ENCODE assay signal across 29 cellular contexts in genomic region chrX:112636288-112636687, GRCh38. TPM values are rescaled to one million over a fixed set of nuclear protein-coding genes. Genes with fewer than 3 reads are reported as not detected.
DNase-seq lines count a peak whose midpoint lies in the region; ATAC-seq and TF ChIP-seq lines count a peak whose summit lies in the region.
"Had no signal": no experiment of that assay in that cellular context is flagged by ENCODE, and none has a peak within 500 bp of the region (broad histone marks: within the 10 kb centered on the region; RNA-seq: fewer than 3 reads in every experiment).

No MANE protein-coding gene starts in this region.

- H3K36me3 ChIP-seq in osteoblast (ENCODE audit: insufficient read depth, low read length) (no peaks in the 10 kb centered on the region), heart right ventricle (no peaks in the 10 kb centered on the region)
- H3K36me3 ChIP-seq: adrenal gland, cardiac muscle cell, lower lobe of right lung, neural progenitor cell, Peyer's patch, right lobe of liver had no signal

- no peak overlapping the region for H2AFZ ChIP-seq in osteoblast (ENCODE audit: low read length)
- H2AFZ ChIP-seq: neural progenitor cell had no signal

- peak overlapping the region; percentile 33 for H3K4me2 ChIP-seq in osteoblast (ENCODE audit: insufficient read depth, low read length)
- H3K4me2 ChIP-seq: neural progenitor cell had no signal

- H3K4me1 ChIP-seq in osteoblast (ENCODE audit: insufficient read depth, low read length) (peaks cover 20% of the 10 kb centered on the region), heart right ventricle (no peaks in the 10 kb centered on the region)
- H3K4me1 ChIP-seq: adrenal gland, lower lobe of right lung, neural progenitor cell, Peyer's patch, right lobe of liver had no signal

- ATAC-seq in SK-N-SH treated with all-trans-retinoic acid at 6 μM for 48 hours, result peak; percentile 51; the same call in 2 of the 3 replicates
- no peak for ATAC-seq in HG03045 (IDR thresholded peaks at IDR 0.05; ENCODE audit: unreplicated experiment)
- ATAC-seq in heart right ventricle, result no peak
- no peak for ATAC-seq in HG02588 (IDR thresholded peaks at IDR 0.05; ENCODE audit: unreplicated experiment)
- ATAC-seq: esophagus mucosa; lower lobe of right lung; right lobe of liver; stimulated activated memory B cell treated with anti-CD40 and anti-IgM and Interleukin-4, amounts not matched to agents 10 μg/mL and 1 μg/mL and 100 μg/mL, for 72 hours had no signal

- peak overlapping the region; percentile 48 for H3K27ac ChIP-seq in osteoblast (ENCODE audit: low read depth, low read length)
- H3K27ac ChIP-seq in heart right ventricle, result no peak overlapping the region
- H3K27ac ChIP-seq: adrenal gland, cardiac muscle cell, lower lobe of right lung, neural progenitor cell, Peyer's patch, right lobe of liver had no signal

- intact Hi-C loops in heart right ventricle (cut with DNase I), result loop anchor here in 2 of 10 donors (10.0 kb wide), 2 partner anchors 761 to 771 kb away; partner anchors contain the start of gene TRPC5OS (in 1 of the 2)

- peak; percentile 3 for DNase-seq in ELR (ENCODE audit: low read depth)
- peak; percentile 42 for DNase-seq in fibroblast of gingiva (ENCODE audit: low read depth)
- DNase-seq in osteoblast (ENCODE audit: insufficient read length, low spot score, missing footprints), result no peak
- no peak for DNase-seq in heart right ventricle
- no peak for DNase-seq in NCI-H1048 (lab: John Stamatoyannopoulos, UW)
- DNase-seq: activated CD4-positive, alpha-beta T cell treated with anti-CD3 and anti-CD28 coated beads, Interleukin-2, amount 50 U/mL, for 4 hours; activated naive CD4-positive, alpha-beta T cell treated with Interleukin-2 at 50 U/mL for 16 hours; adrenal gland; DND-41; endodermal cell; glutamatergic neuron; Kasumi-1; lower lobe of right lung; NCI-H187; NCI-H524 treated with DMSO at 0.1 percent for 48 hours; Peyer's patch; posterior cingulate gyrus; right lobe of liver; SIG-M5; stimulated activated CD4-positive, alpha-beta T cell treated with anti-CD3 and anti-CD28 coated beads, Interleukin-4, amount 100 ng/mL, for 4 hours; substantia nigra had no signal

- H3K79me2 ChIP-seq in osteoblast (ENCODE audit: insufficient read depth, low read length), result no peaks in the 10 kb centered on the region

- no peak overlapping the region for H3K4me3 ChIP-seq in osteoblast (ENCODE audit: insufficient read depth, low read length)
- no peak overlapping the region for H3K4me3 ChIP-seq in heart right ventricle
- H3K4me3 ChIP-seq: adrenal gland, cardiac muscle cell, lower lobe of right lung, neural progenitor cell, Peyer's patch, right lobe of liver had no signal

- WGBS in heart right ventricle, 2 donors, result 76% methylated on average over 4 of the region's 4 CpGs

- H3K27me3 ChIP-seq in osteoblast (ENCODE audit: insufficient read depth, low read length) (peaks cover 16% of the 10 kb centered on the region), heart right ventricle (peaks cover 0 to 26% (median 0%) of the 10 kb centered on the region in 7 donors)
- H3K27me3 ChIP-seq: cardiac muscle cell, neural progenitor cell, Peyer's patch, right lobe of liver had no signal

- H3K9me3 ChIP-seq in osteoblast (ENCODE audit: low read depth, low read length), result no peaks in the 10 kb centered on the region
- no peaks in the 10 kb centered on the region for H3K9me3 ChIP-seq in heart right ventricle
- H3K9me3 ChIP-seq: adrenal gland, lower lobe of right lung, Peyer's patch, right lobe of liver had no signal

- TF ChIP-seq CTCF in osteoblast (IDR thresholded peaks at IDR 0.05; ENCODE audit: extremely low read depth, low read depth, low read length) (no peak), heart right ventricle (IDR thresholded peaks at IDR 0.05) (no peak)

- no peaks in the 10 kb centered on the region for H4K20me1 ChIP-seq in osteoblast (ENCODE audit: insufficient read depth, low read length)

TF ChIP-seq in SK-N-SH treated with all-trans-retinoic acid at 6 μM for 48 hours, 23 proteins besides CTCF, POLR2A, EP300 and RAD21:
- no peak for TF ChIP-seq ZNF8 (CRISPR knock-in tag; IDR thresholded peaks at IDR 0.05)
TF ChIP-seq in SK-N-SH treated with all-trans-retinoic acid at 6 μM for 48 hours: peak in this region for 0.

RNA-seq across cellular contexts. Expression of gene LHFPL1, which starts 43.5 kb away (rescaled TPM):
- not detected in 2 replicates for total RNA-seq in osteoblast
- total RNA-seq in heart right ventricle, result under 1 TPM in 6 of 10 donors, not detected in 4; 0.14 to 0.81 (median 0.30) TPM
- polyA plus RNA-seq in heart right ventricle, result under 1 TPM; 0.04 to 0.29 TPM
- total RNA-seq: Peyer's patch, right lobe of liver had no signal
- polyA plus RNA-seq: keratinocyte had no signal

Comparison
In these comparisons a context has a peak if more than half of its experiments do, and no peak if none do; other contexts are left out.
1. DNase-seq: peak in ELR (single experiment) and fibroblast of gingiva (single experiment); none in osteoblast (single experiment), heart right ventricle (0 of 2) and NCI-H1048 (single experiment).